In genomic region chr2:170587117-170587516, GRCh38 we compare ENCODE assay signal across 25 cellular contexts.
DNase-seq lines count a peak whose midpoint lies in the region; ATAC-seq and FAIRE-seq lines count a peak whose summit lies in the region.
"Had no signal": no experiment of that assay in that cellular context is flagged by ENCODE, and none has a peak within 500 bp of the region (broad histone marks: within the 10 kb centered on the region; RNA-seq: fewer than 3 reads in every experiment).

No MANE protein-coding gene starts in this region.

- peak; percentile 54 for FAIRE-seq in GM19239 (lab: Jason Lieb, UNC)
- FAIRE-seq: A549, GM12892 had no signal

- DNase-seq in GM19239 (ENCODE audit: insufficient read length, low spot score) (no peak), H4 (ENCODE audit: low spot score) (peak; percentile 18), amniotic epithelial cell (ENCODE audit: low read depth) (peak; percentile 5), renal cortical epithelial cell (ENCODE audit: low read depth) (peak; percentile 15), islet precursor cell (no peak), EL (no peak)
- DNase-seq: Caco-2; CD8-positive, alpha-beta T cell; DMS79 treated with DMSO at 0.1 percent for 48 hours; GOT3; KBM-7; MG63; NCI-H1417; NCI-H1694; NCI-H2029 treated with DMSO at 0.1 percent for 48 hours; NCI-H2171; NCI-H226; NCI-H510A; Right ventricle myocardium superior; RPMI8226; T-cell had no signal

- ATAC-seq in GM18909 (IDR thresholded peaks at IDR 0.05; ENCODE audit: poor library complexity, unreplicated experiment) = no peak
- ATAC-seq: A549; CD8-positive, alpha-beta T cell; HCT116; T-cell had no signal

Comparison
In these comparisons a context has a peak if more than half of its experiments do, and no peak if none do; other contexts are left out.
1. DNase-seq: peak in H4 (single experiment), amniotic epithelial cell (single experiment) and renal cortical epithelial cell (single experiment); none in GM19239 (single experiment), islet precursor cell (single experiment) and EL (single experiment).